In the genomic region with DNA sequence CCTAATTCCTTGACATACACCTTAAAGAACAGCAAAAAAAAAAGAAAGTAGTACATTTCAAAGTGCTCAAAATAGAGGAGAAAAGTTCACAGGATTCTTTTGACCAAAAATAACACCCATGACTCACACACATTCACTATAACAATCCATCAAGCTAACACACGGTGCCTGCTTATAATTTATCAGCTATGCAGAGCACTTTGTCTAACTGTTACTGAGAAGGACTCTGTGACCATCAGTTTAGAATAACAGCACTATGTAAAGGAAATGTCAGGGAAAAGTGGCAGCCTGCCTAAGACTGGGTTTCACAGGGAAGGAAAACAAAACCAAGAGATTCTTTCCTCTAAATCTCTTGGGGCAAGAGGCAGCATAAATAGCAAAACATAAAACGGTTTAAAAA, we compare ENCODE assay signal across 12 cellular contexts. TPM values are rescaled to one million over a fixed set of nuclear protein-coding genes. Genes with fewer than 3 reads are reported as not detected.
A peak's percentile ranks its signal among the peaks of the same experiment; 100 is the strongest.
DNase-seq lines count a peak whose midpoint lies in the region; ATAC-seq and TF ChIP-seq lines count a peak whose summit lies in the region.
"Had no signal": no experiment of that assay in that cellular context is flagged by ENCODE, and none has a peak within 500 bp of the region (broad histone marks: within the 10 kb centered on the region; RNA-seq: fewer than 3 reads in every experiment).

No MANE protein-coding gene starts in this region.

- no peaks in the 10 kb centered on the region for H3K27me3 ChIP-seq in thoracic aorta (replicated peaks; ENCODE audit: insufficient read depth)

- no peaks in the 10 kb centered on the region for H3K36me3 ChIP-seq in thoracic aorta

- TF ChIP-seq CTCF in choroid plexus epithelial cell (conservative IDR thresholded peaks at IDR 0.05; ENCODE audit: low read depth, low read length) = no peak
- TF ChIP-seq CTCF in thoracic aorta (IDR thresholded peaks at IDR 0.05) = no peak

- no peaks in the 10 kb centered on the region for H3K9me3 ChIP-seq in thoracic aorta

- no peak overlapping the region for H3K4me3 ChIP-seq in choroid plexus epithelial cell (ENCODE audit: low read depth, low read length)
- H3K4me3 ChIP-seq in thoracic aorta = peak overlapping the region; percentile 46

- DNase-seq in H4 (ENCODE audit: low spot score) = peak; percentile 65
- peak; percentile 66 for DNase-seq in choroid plexus epithelial cell (ENCODE audit: low read depth)
- DNase-seq in iris pigment epithelial cell (ENCODE audit: low read depth) = peak; percentile 58
- DNase-seq in thoracic aorta (ENCODE audit: low spot score) = peak; percentile 10
- no peak for DNase-seq in amygdala (lab: John Stamatoyannopoulos, UW)
- DNase-seq: DND-41, H7, NCI-H2171 treated with DMSO at 0.1 percent for 48 hours, occipital lobe had no signal

- peak; percentile 88 for ATAC-seq in thoracic aorta (ENCODE audit: insufficient number of reproducible peaks, low FRiP score, low read depth)
- no peak for ATAC-seq in HG02938 (IDR thresholded peaks at IDR 0.05; ENCODE audit: unreplicated experiment)
- no peak for ATAC-seq in GM18868 (IDR thresholded peaks at IDR 0.05; ENCODE audit: unreplicated experiment)
- no peak for ATAC-seq in GM19035 (IDR thresholded peaks at IDR 0.05; ENCODE audit: unreplicated experiment)

- peaks cover 30 to 59% of the 10 kb centered on the region in 2 donors for H3K4me1 ChIP-seq in thoracic aorta (ENCODE audit: control insufficient read depth in 1 of 2, low read depth in 2 of 2)

- H3K27ac ChIP-seq in thoracic aorta = peak overlapping the region; percentile 78 to 82

RNA-seq across cellular contexts. Expression of gene CCDC149, which starts 54.8 kb away (rescaled TPM):
- total RNA-seq in H4 (2014; rRNA removed; shearing (Covaris generic)) = 3.3 and 5.7 TPM in 2 replicates
- 10 to 100 TPM; 11.8 to 30.1 TPM for total RNA-seq in thoracic aorta

Comparison
In these comparisons a context has a peak if more than half of its experiments do, and no peak if none do; other contexts are left out.
1. DNase-seq: peak in H4 (single experiment), choroid plexus epithelial cell (single experiment), iris pigment epithelial cell (single experiment) and thoracic aorta (single experiment); none in amygdala (0 of 56).